ENCODE assay signal across 9 cellular contexts in genomic region chr12:23626791-23627190, GRCh38.
"Had no signal": no experiment of that assay in that cellular context is flagged by ENCODE, and none has a peak within 500 bp of the region (broad histone marks: within the 10 kb centered on the region; RNA-seq: fewer than 3 reads in every experiment).

No MANE protein-coding gene starts in this region.

- H3K9me3 Mint-ChIP-seq: H9 had no signal

- H2AFZ ChIP-seq: GM23248 had no signal

- DNase-seq: GM23248, GOT3, H7, H9, HCEC 1CT, HFFc6 had no signal

- H3K4me3 Mint-ChIP-seq: H9, HFFc6 had no signal

- H3K27ac Mint-ChIP-seq: H9, HFFc6 had no signal

- H3K4me3 ChIP-seq: GM23248 had no signal

- ATAC-seq: HCT116 had no signal

- H3K27ac ChIP-seq: GM23248 had no signal

- FAIRE-seq: H1, H54 had no signal
